ENCODE assay signal across 24 cellular contexts in the genomic region with DNA sequence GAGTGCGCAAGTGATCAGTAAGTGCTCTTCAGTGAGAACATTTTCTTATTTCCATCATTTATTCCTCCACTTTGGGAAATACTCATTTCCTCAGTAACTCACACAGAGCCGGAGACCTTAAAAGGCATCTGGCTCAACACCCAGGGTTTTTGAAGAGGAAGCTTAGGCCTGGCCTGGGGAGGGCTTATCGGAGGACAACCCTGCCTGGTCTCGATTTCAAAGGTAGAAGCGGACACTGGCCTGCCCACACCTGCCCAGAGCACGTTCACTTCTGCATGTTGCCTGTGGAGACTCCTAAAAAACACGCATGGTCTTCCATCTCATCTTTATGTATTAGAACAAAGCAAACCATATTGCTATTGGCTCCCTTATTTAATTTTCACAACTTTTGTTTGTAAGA. TPM values are rescaled to one million over a fixed set of nuclear protein-coding genes. Genes with fewer than 3 reads are reported as not detected.
DNase-seq lines count a peak whose midpoint lies in the region; ATAC-seq and TF ChIP-seq lines count a peak whose summit lies in the region.
"Had no signal": no experiment of that assay in that cellular context is flagged by ENCODE, and none has a peak within 500 bp of the region (broad histone marks: within the 10 kb centered on the region; RNA-seq: fewer than 3 reads in every experiment).

No MANE protein-coding gene starts in this region.

- 92 to 96% methylated on average over 5 to 7 of the region's 7 CpGs for WGBS in GM23248 (ENCODE audit: low coverage in 1 of 2, low lambda C conversion rate in 2 of 2, missing lambda C conversion rate in 2 of 2), 2 experiments

- no peaks in the 10 kb centered on the region for H4K20me1 ChIP-seq in GM23248 (ENCODE audit: insufficient read depth)

- H3K36me3 Mint-ChIP-seq in activated CD4-positive, alpha-beta T cell treated with anti-CD3 and anti-CD28 coated beads for 36 hours (ENCODE audit: low read depth): peaks cover 60% of the 10 kb centered on the region
- peaks cover 84% of the 10 kb centered on the region for H3K36me3 Mint-ChIP-seq in activated T-helper 17 cell treated with anti-CD3 and anti-CD28 coated beads, Interleukin-2, amount 50 U/mL, for 72 hours (ENCODE audit: low read depth)
- peaks cover 38% of the 10 kb centered on the region for H3K36me3 Mint-ChIP-seq in nephron progenitor cell (ENCODE audit: low read depth)

- no peak overlapping the region for H2AFZ ChIP-seq in GM23248
- H2AFZ ChIP-seq: hepatocyte had no signal

- H3K27me3 Mint-ChIP-seq in activated CD4-positive, alpha-beta T cell treated with anti-CD3 and anti-CD28 coated beads for 36 hours: no peaks in the 10 kb centered on the region
- no peaks in the 10 kb centered on the region for H3K27me3 Mint-ChIP-seq in activated T-helper 17 cell treated with anti-CD3 and anti-CD28 coated beads, Interleukin-2, amount 50 U/mL, for 72 hours
- no peaks in the 10 kb centered on the region for H3K27me3 Mint-ChIP-seq in nephron progenitor cell (ENCODE audit: low read depth, poor library complexity)
- H3K27me3 Mint-ChIP-seq: stimulated activated naive CD8-positive, alpha-beta T cell treated with anti-CD3 and anti-CD28 coated beads, Interleukin-15, Interleukin-2, amounts not matched to agents 100 ng/mL and 50 ng/mL, for 24 hours had no signal

- H3K9me2 ChIP-seq in GM23248 (ENCODE audit: insufficient read depth): no peaks in the 10 kb centered on the region

- no peaks in the 10 kb centered on the region for H3K36me3 ChIP-seq in GM23248 (ENCODE audit: low read depth)
- H3K36me3 ChIP-seq: esophagus squamous epithelium, thyroid gland had no signal

- H3K4me1 ChIP-seq in GM23248 (ENCODE audit: insufficient read depth): no peaks in the 10 kb centered on the region

- POLR2A ChIA-PET in activated CD4-positive, alpha-beta T cell treated with anti-CD3 and anti-CD28 coated beads for 36 hours (lab: Charles Lee): no interaction called here

- no peak for TF ChIP-seq CTCF in nephron progenitor cell (IDR thresholded peaks at IDR 0.05)

- H3K4me2 ChIP-seq in GM23248 (ENCODE audit: unreplicated experiment): no peak overlapping the region
- H3K4me2 ChIP-seq: hepatocyte had no signal

- intact Hi-C loops in activated CD4-positive, alpha-beta T cell treated with anti-CD3 and anti-CD28 coated beads for 36 hours (cut with DNase I, micrococcal nuclease): loop anchor here (5.0 to 10.0 kb wide), 2 partner anchors 62 to 166 kb away; no protein-coding TSS in a partner anchor

- no peak overlapping the region for H3K4me3 ChIP-seq in GM23248
- H3K4me3 ChIP-seq: esophagus squamous epithelium, hepatocyte, SK-N-MC, thyroid gland had no signal

- no peak overlapping the region for H3K9ac ChIP-seq in GM23248

- in situ Hi-C loops in GM23248 (cut with MboI): no loop called here

- no peak overlapping the region for H3K27ac ChIP-seq in GM23248
- H3K27ac ChIP-seq: hepatocyte, RWPE1, SK-N-MC, thyroid gland had no signal

- peaks cover 41% of the 10 kb centered on the region for H3K4me1 Mint-ChIP-seq in activated CD4-positive, alpha-beta T cell treated with anti-CD3 and anti-CD28 coated beads for 36 hours
- peaks cover 37% of the 10 kb centered on the region for H3K4me1 Mint-ChIP-seq in activated T-helper 17 cell treated with anti-CD3 and anti-CD28 coated beads, Interleukin-2, amount 50 U/mL, for 72 hours
- peaks cover 30% of the 10 kb centered on the region for H3K4me1 Mint-ChIP-seq in nephron progenitor cell

- DNase-seq in activated CD4-positive, alpha-beta T cell treated with anti-CD3 and anti-CD28 coated beads for 36 hours: no peak
- DNase-seq in activated CD4-positive, alpha-beta T cell treated with anti-CD3 and anti-CD28 coated beads for 4 hours: no peak
- DNase-seq in D341Med (ENCODE audit: low spot score) (peak; percentile 6), nephron progenitor cell (no peak), SIG-M5 (lab: John Stamatoyannopoulos, UW) (no peak), GM23248 (no peak)
- DNase-seq: activated T-cell treated with anti-CD3 and anti-CD28 coated beads, Interleukin-2, amount 50 U/mL, for 1 hour; AML-193; CD8-positive, alpha-beta T cell; DMS 273 treated with DMSO at 0.1 percent for 48 hours; esophagus squamous epithelium; foreskin melanocyte; left colon; NCI-H1436; NCI-H2081 treated with DMSO at 0.1 percent for 48 hours; NCI-H446; NCI-H774; thyroid gland had no signal

- no peaks in the 10 kb centered on the region for H3K27me3 ChIP-seq in GM23248 (replicated peaks; ENCODE audit: insufficient read depth)
- H3K27me3 ChIP-seq: esophagus squamous epithelium, hepatocyte, thyroid gland had no signal

- H3K4me3 Mint-ChIP-seq in activated CD4-positive, alpha-beta T cell treated with anti-CD3 and anti-CD28 coated beads for 36 hours: no peak overlapping the region
- peak overlapping the region; percentile 63 for H3K4me3 Mint-ChIP-seq in activated T-helper 17 cell treated with anti-CD3 and anti-CD28 coated beads, Interleukin-2, amount 50 U/mL, for 72 hours
- no peak overlapping the region for H3K4me3 Mint-ChIP-seq in nephron progenitor cell
- H3K4me3 Mint-ChIP-seq: CD8-positive, alpha-beta T cell; stimulated activated naive CD8-positive, alpha-beta T cell treated with anti-CD3 and anti-CD28 coated beads, Interleukin-15, Interleukin-2, amounts not matched to agents 100 ng/mL and 50 ng/mL, for 24 hours had no signal

- H3F3A ChIP-seq in GM23248 (ENCODE audit: insufficient read depth): no peaks in the 10 kb centered on the region

- H3K9me3 ChIP-seq in GM23248 (ENCODE audit: low read depth): no peaks in the 10 kb centered on the region
- H3K9me3 ChIP-seq: esophagus squamous epithelium, thyroid gland had no signal

- ATAC-seq in activated CD4-positive, alpha-beta T cell treated with anti-CD3 and anti-CD28 coated beads for 36 hours: no peak
- ATAC-seq in activated T-helper 17 cell treated with anti-CD3 and anti-CD28 coated beads, Interleukin-2, amount 50 U/mL, for 72 hours (replicated peaks): no peak
- ATAC-seq in GM21447 (IDR thresholded peaks at IDR 0.05; ENCODE audit: unreplicated experiment): no peak
- ATAC-seq: CD8-positive, alpha-beta T cell had no signal

- H3K79me2 ChIP-seq in GM23248 (ENCODE audit: insufficient read depth): no peaks in the 10 kb centered on the region
- H3K79me2 ChIP-seq: hepatocyte had no signal

- no peaks in the 10 kb centered on the region for H3K9me3 Mint-ChIP-seq in activated CD4-positive, alpha-beta T cell treated with anti-CD3 and anti-CD28 coated beads for 36 hours (ENCODE audit: low read depth)
- H3K9me3 Mint-ChIP-seq in activated T-helper 17 cell treated with anti-CD3 and anti-CD28 coated beads, Interleukin-2, amount 50 U/mL, for 72 hours: no peaks in the 10 kb centered on the region
- no peaks in the 10 kb centered on the region for H3K9me3 Mint-ChIP-seq in nephron progenitor cell
- H3K9me3 Mint-ChIP-seq: CD8-positive, alpha-beta T cell; stimulated activated naive CD8-positive, alpha-beta T cell treated with anti-CD3 and anti-CD28 coated beads, Interleukin-15, Interleukin-2, amounts not matched to agents 100 ng/mL and 50 ng/mL, for 24 hours had no signal

- peak overlapping the region; percentile 66 for H3K27ac Mint-ChIP-seq in activated CD4-positive, alpha-beta T cell treated with anti-CD3 and anti-CD28 coated beads for 36 hours
- peak overlapping the region; percentile 92 for H3K27ac Mint-ChIP-seq in activated T-helper 17 cell treated with anti-CD3 and anti-CD28 coated beads, Interleukin-2, amount 50 U/mL, for 72 hours
- peak overlapping the region; percentile 88 for H3K27ac Mint-ChIP-seq in nephron progenitor cell
- H3K27ac Mint-ChIP-seq: CD8-positive, alpha-beta T cell; stimulated activated naive CD8-positive, alpha-beta T cell treated with anti-CD3 and anti-CD28 coated beads, Interleukin-15, Interleukin-2, amounts not matched to agents 100 ng/mL and 50 ng/mL, for 24 hours had no signal

- CTCF ChIA-PET in activated CD4-positive, alpha-beta T cell treated with anti-CD3 and anti-CD28 coated beads for 36 hours (lab: Charles Lee): no interaction called here

RNA-seq across cellular contexts. Expression of a gene that starts 55.5 kb away (rescaled TPM):
- 100 to 1,000 TPM; 406 to 422 TPM for total RNA-seq in activated CD4-positive, alpha-beta T cell treated with anti-CD3 and anti-CD28 coated beads for 36 hours
- 100 to 1,000 TPM; 605 to 771 TPM for total RNA-seq in activated T-helper 17 cell treated with anti-CD3 and anti-CD28 coated beads, Interleukin-2, amount 50 U/mL, for 72 hours
- 48.1 and 50.8 TPM in 2 replicates for total RNA-seq in GM23248 (2014; rRNA removed; shearing (Covaris generic))
- 13.0 and 13.9 TPM in 2 replicates for polyA plus RNA-seq in GM23248 (2016; fragmentation: Nextera tagmentation; extraction: Ambion mirVana)
